In genomic region chr6:157892363-157892878, GRCh38 we compare ENCODE assay signal across 1 cellular context.
TF ChIP-seq lines count a peak whose summit lies in the region.

No MANE protein-coding gene starts in this region.

TF ChIP-seq in HepG2, 621 proteins besides CTCF, POLR2A, EP300 and RAD21 (continued from another document):
- no peak for TF ChIP-seq ZNF513 (CRISPR knock-in tag; conservative IDR thresholded peaks at IDR 0.05)
- TF ChIP-seq ZBTB40 (IDR thresholded peaks at IDR 0.05) = no peak; the same call in 1 of the 2 replicates
- peak; percentile 72; the same call in 1 of the 2 replicates for TF ChIP-seq ZBTB40 (CRISPR knock-in tag; IDR thresholded peaks at IDR 0.05)
